In genomic region chr17:44502598-44503079, GRCh38 we compare ENCODE assay signal across 9 cellular contexts. TPM values are rescaled to one million over a fixed set of nuclear protein-coding genes. Genes with fewer than 3 reads are reported as not detected.
A peak's percentile ranks its signal among the peaks of the same experiment; 100 is the strongest.
DNase-seq lines count a peak whose midpoint lies in the region; ATAC-seq, FAIRE-seq and TF ChIP-seq lines count a peak whose summit lies in the region.
"Had no signal": no experiment of that assay in that cellular context is flagged by ENCODE, and none has a peak within 500 bp of the region (broad histone marks: within the 10 kb centered on the region; RNA-seq: fewer than 3 reads in every experiment).

No MANE protein-coding gene starts in this region.

- peak overlapping the region; percentile 84 for H3K9ac ChIP-seq in endothelial cell of umbilical vein (replicated peaks; ENCODE audit: extremely low read depth, insufficient read depth, low read length)
- peak overlapping the region; percentile 88 for H3K9ac ChIP-seq in mucosa of stomach (ENCODE audit: low read length)

- peak overlapping the region; percentile 84 for H2AFZ ChIP-seq in endothelial cell of umbilical vein (ENCODE audit: low read depth, low read length)

- FAIRE-seq in endothelial cell of umbilical vein (lab: Jason Lieb, UNC): no peak
- FAIRE-seq: endometrium had no signal

- peak overlapping the region; percentile 97 for H3K4me2 ChIP-seq in endothelial cell of umbilical vein (ENCODE audit: insufficient read depth, low read length)

- H3K9me3 ChIP-seq in endothelial cell of umbilical vein (replicated peaks; ENCODE audit: control insufficient read depth, insufficient read depth, low read length) (no peaks in the 10 kb centered on the region), mucosa of stomach (ENCODE audit: control insufficient read depth, low read length) (no peaks in the 10 kb centered on the region)

- CTCF ChIA-PET in RWPE1 (lab: Yijun Ruan, JAX) (interaction anchor here (0.6 kb wide), 1 partner anchor 378 kb away, joined by 4 read pairs; no protein-coding TSS in a partner anchor), endothelial cell of umbilical vein (lab: Charles Lee) (interaction anchor here (0.8 to 1.1 kb wide), 3 partner anchors 9 to 57 kb away, joined by 5 read pairs; no protein-coding TSS in a partner anchor)

- TF ChIP-seq CTCF in RWPE1 (conservative IDR thresholded peaks at IDR 0.05; ENCODE audit: low read depth) (no peak), endothelial cell of umbilical vein (IDR thresholded peaks at IDR 0.05; ENCODE audit: extremely low read depth in 1 of 2, insufficient read depth in 1 of 2, low read depth in 1 of 2, low read length in 2 of 2) (no peak)

- H3K9me1 ChIP-seq in endothelial cell of umbilical vein (replicated peaks; ENCODE audit: control insufficient read depth, extremely low read depth, insufficient read depth, low read length): no peaks in the 10 kb centered on the region

- no peaks in the 10 kb centered on the region for H3K27me3 ChIP-seq in endothelial cell of umbilical vein (ENCODE audit: control insufficient read depth in 2 of 2, insufficient read depth in 2 of 2, low read length in 2 of 2)
- H3K27me3 ChIP-seq in mucosa of stomach (ENCODE audit: control insufficient read depth, insufficient read depth, low read length): peaks cover 4% of the 10 kb centered on the region

- intact Hi-C loops in endothelial cell of umbilical vein (cut with micrococcal nuclease): no loop called here

- ATAC-seq in HG02798 (IDR thresholded peaks at IDR 0.05; ENCODE audit: poor library complexity, unreplicated experiment): peak; percentile 13

- peaks cover 48% of the 10 kb centered on the region for H3K79me2 ChIP-seq in endothelial cell of umbilical vein (ENCODE audit: control insufficient read depth, insufficient read depth, low read length)

- peak overlapping the region; percentile 71 to 95 (median 83) for H3K4me3 ChIP-seq in endothelial cell of umbilical vein (replicated peaks in 1 of 3; ENCODE audit: insufficient read depth in 1 of 3, low read depth in 1 of 3, low read length in 3 of 3)
- peak overlapping the region; percentile 52 for H3K4me3 ChIP-seq in mucosa of stomach (ENCODE audit: low read length)

- H3K27ac ChIP-seq in RWPE1 (peak overlapping the region; percentile 94), endothelial cell of umbilical vein (ENCODE audit: insufficient read depth, low read depth, low read length) (peak overlapping the region; percentile 64)

- TSS peak; percentile 47 for BruUV-seq in endothelial cell of umbilical vein (replicated peaks; lab: Mats Ljungman, UMichigan)

- H3K4me1 ChIP-seq in endothelial cell of umbilical vein (ENCODE audit: control insufficient read depth, extremely low read depth, insufficient read depth, low read length) (peaks cover 17% of the 10 kb centered on the region), mucosa of stomach (ENCODE audit: control insufficient read depth, insufficient read depth, low read length) (peaks cover 7% of the 10 kb centered on the region)

- DNase-seq in NCI-H510A treated with DMSO at 0.1 percent for 48 hours (lab: John Stamatoyannopoulos, UW): peak; percentile 18
- no peak for DNase-seq in NCI-H510A (lab: John Stamatoyannopoulos, UW)
- peak; percentile 24 for DNase-seq in RWPE1 (ENCODE audit: low spot score)
- DNase-seq in endothelial cell of umbilical vein (ENCODE audit: low read depth, low spot score): peak; percentile 55
- no peak for DNase-seq in stimulated activated naive CD4-positive, alpha-beta T cell treated with Interleukin-2 at 50 U/mL for 16 hours (lab: John Stamatoyannopoulos, UW)
- no peak for DNase-seq in NOMO-1 (lab: John Stamatoyannopoulos, UW; ENCODE audit: unreplicated experiment in 2 of 2)

- POLR2A ChIA-PET in RWPE1 (lab: Yijun Ruan, JAX; ENCODE audit: low non-redundant PET) (no interaction called here), endothelial cell of umbilical vein (lab: Charles Lee) (no interaction called here)

- peaks cover 2% of the 10 kb centered on the region for H4K20me1 ChIP-seq in endothelial cell of umbilical vein (replicated peaks; ENCODE audit: control insufficient read depth, extremely low read depth, insufficient read depth, low read length)

- no peak for TF ChIP-seq POLR2A in endothelial cell of umbilical vein (IDR thresholded peaks at IDR 0.05; ENCODE audit: low read depth, low read length)

- H3K36me3 ChIP-seq in endothelial cell of umbilical vein (ENCODE audit: control insufficient read depth in 2 of 2, extremely low read depth in 1 of 2, insufficient read depth in 2 of 2, low read length in 2 of 2): no peaks in the 10 kb centered on the region
- H3K36me3 ChIP-seq in mucosa of stomach (ENCODE audit: control insufficient read depth, insufficient read depth, low read length): no peaks in the 10 kb centered on the region

- dilution Hi-C loops in endothelial cell of umbilical vein (cut with MboI; ENCODE audit: extremely low pct_ligation_motif_present, low sequenced_read_pairs): no loop called here

TF ChIP-seq in endothelial cell of umbilical vein, 7 proteins besides CTCF, POLR2A, EP300 and RAD21:
- TF ChIP-seq GATA2 (IDR thresholded peaks at IDR 0.05; ENCODE audit: insufficient read depth, insufficient read length, low read depth, low read length) (no peak), FOS (IDR thresholded peaks at IDR 0.05; ENCODE audit: borderline replicate concordance, insufficient read depth, low read length) (no peak), EZH2 (IDR thresholded peaks at IDR 0.05; ENCODE audit: borderline replicate concordance, low read depth, low read length, severe bottlenecking) (no peak), MYC (IDR thresholded peaks at IDR 0.05; ENCODE audit: low read depth, low read length) (no peak), MAX (IDR thresholded peaks at IDR 0.05; ENCODE audit: insufficient read depth, insufficient read length) (no peak), POLR2AphosphoS5 (IDR thresholded peaks at IDR 0.05; ENCODE audit: insufficient read depth, low read depth, low read length) (no peak), JUN (IDR thresholded peaks at IDR 0.05; ENCODE audit: borderline replicate concordance, insufficient read depth, insufficient read length, low read depth) (no peak)

RNA-seq across cellular contexts. Expression of gene GPATCH8, which starts 0.6 kb away (rescaled TPM):
- 35.3 and 39.1 TPM in 2 replicates for total RNA-seq in endothelial cell of umbilical vein
- polyA plus RNA-seq in endothelial cell of umbilical vein: 12.6 and 14.6 TPM in 2 replicates
- 9.9 and 11.1 TPM in 2 replicates for polyA plus RNA-seq in endothelial cell of umbilical vein (2011; cell fraction: cytosol; rRNA removed)
- polyA plus RNA-seq in endothelial cell of umbilical vein (2011; cell fraction: nucleus; rRNA removed): 27.0 and 30.5 TPM in 2 replicates
- polyA plus RNA-seq in endothelial cell of umbilical vein (2012): 19.8 TPM in 2 replicates
- polyA minus RNA-seq in endothelial cell of umbilical vein: 23.9 and 27.1 TPM in 2 replicates
- polyA minus RNA-seq in endothelial cell of umbilical vein (2011; cell fraction: cytosol; rRNA and poly(A)+ RNA removed): 7.3 TPM
- 32.7 and 41.9 TPM in 2 replicates for polyA minus RNA-seq in endothelial cell of umbilical vein (2011; cell fraction: nucleus; rRNA and poly(A)+ RNA removed)

RNA-seq across cellular contexts. Expression of gene FZD2, which starts 54.6 kb away (rescaled TPM):
- 4.4 and 5.8 TPM in 2 replicates for total RNA-seq in endothelial cell of umbilical vein
- polyA plus RNA-seq in endothelial cell of umbilical vein: 14.0 and 18.2 TPM in 2 replicates
- polyA plus RNA-seq in endothelial cell of umbilical vein (2011; cell fraction: cytosol; rRNA removed): 4.5 and 6.0 TPM in 2 replicates
- polyA plus RNA-seq in endothelial cell of umbilical vein (2011; cell fraction: nucleus; rRNA removed): 2.4 and 3.5 TPM in 2 replicates
- polyA plus RNA-seq in endothelial cell of umbilical vein (2012): 3.1 and 4.9 TPM in 2 replicates
- 8.4 and 11.1 TPM in 2 replicates for polyA minus RNA-seq in endothelial cell of umbilical vein
- polyA minus RNA-seq in endothelial cell of umbilical vein (2011; cell fraction: cytosol; rRNA and poly(A)+ RNA removed): 17.3 TPM
- 2.1 and 3.4 TPM in 2 replicates for polyA minus RNA-seq in endothelial cell of umbilical vein (2011; cell fraction: nucleus; rRNA and poly(A)+ RNA removed)

Comparison
In these comparisons a context has a peak if more than half of its experiments do, and no peak if none do; other contexts are left out.
1. DNase-seq: peak in NCI-H510A treated with DMSO at 0.1 percent for 48 hours (single experiment), RWPE1 (single experiment) and endothelial cell of umbilical vein (single experiment); none in NCI-H510A (single experiment), stimulated activated naive CD4-positive, alpha-beta T cell treated with Interleukin-2 at 50 U/mL for 16 hours (single experiment) and NOMO-1 (0 of 2).